Comparison of ENCODE assay signal across 28 cellular contexts in the genomic region with DNA sequence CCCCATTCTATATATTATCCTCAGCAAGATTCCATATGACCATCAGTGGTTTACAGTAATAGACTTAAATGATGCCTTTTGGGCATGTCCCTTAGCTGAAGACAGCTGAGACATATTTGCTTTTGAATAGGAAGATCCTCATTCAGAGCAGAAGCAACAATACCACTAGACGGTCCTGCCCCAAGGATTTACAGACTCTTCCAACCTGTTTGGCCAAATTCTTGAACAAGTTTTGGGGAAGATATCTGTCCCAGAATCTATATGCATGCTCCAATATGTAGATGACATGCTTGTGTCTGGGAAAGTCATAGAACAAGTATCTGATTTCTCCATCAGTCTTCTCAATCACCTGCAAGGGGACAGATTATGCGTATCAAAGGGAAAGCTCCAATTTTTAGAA.
DNase-seq lines count a peak whose midpoint lies in the region; ATAC-seq and TF ChIP-seq lines count a peak whose summit lies in the region.
"Had no signal": no experiment of that assay in that cellular context is flagged by ENCODE, and none has a peak within 500 bp of the region (broad histone marks: within the 10 kb centered on the region; RNA-seq: fewer than 3 reads in every experiment).

No MANE protein-coding gene starts in this region.

- H3K4me2 ChIP-seq in OCI-LY7 (ENCODE audit: low read length) = 0 out of 2 replicates have a peak overlapping the region, but pooled peaks have one; percentile 12

- TF ChIP-seq POLR2A in breast epithelium (IDR thresholded peaks at IDR 0.05) = no peak

- no peaks in the 10 kb centered on the region for H3K27me3 ChIP-seq in breast epithelium
- no peaks in the 10 kb centered on the region for H3K27me3 ChIP-seq in effector memory CD4-positive, alpha-beta T cell (replicated peaks; ENCODE audit: control insufficient read depth, insufficient read depth, low read length, poor library complexity, severe bottlenecking)
- H3K27me3 ChIP-seq: SJSA1 had no signal

- no peaks in the 10 kb centered on the region for H4K20me1 ChIP-seq in OCI-LY7 (ENCODE audit: insufficient read depth, low read length)

- no TSS peak for BruUV-seq in OCI-LY7 (replicated peaks; lab: Mats Ljungman, UMichigan)

- H3K4me1 ChIP-seq in breast epithelium = no peaks in the 10 kb centered on the region
- H3K4me1 ChIP-seq in OCI-LY7 (ENCODE audit: insufficient read depth, low read length, poor library complexity, severe bottlenecking) = peaks cover 17% of the 10 kb centered on the region
- no peaks in the 10 kb centered on the region for H3K4me1 ChIP-seq in effector memory CD4-positive, alpha-beta T cell (ENCODE audit: control insufficient read depth, insufficient read depth, low read length, poor library complexity, severe bottlenecking)
- H3K4me1 ChIP-seq: SJSA1 had no signal

- DNase-seq in T47D (ENCODE audit: low read depth in 1 of 2, low spot score in 1 of 2) (peak; percentile 1 to 84), breast epithelium (ENCODE audit: low spot score in 2 of 2) (no peak), OCI-LY7 (ENCODE audit: low spot score) (no peak), NOMO-1 treated with DMSO at 0.1 percent for 48 hours (lab: John Stamatoyannopoulos, UW; ENCODE audit: unreplicated experiment) (no peak), HT-29 (ENCODE audit: low spot score) (no peak), hippocampal formation (lab: John Stamatoyannopoulos, UW) (no peak)
- no peak for DNase-seq in effector memory CD4-positive, alpha-beta T cell
- DNase-seq: CD8-positive, alpha-beta memory T cell; DMS 273 treated with DMSO at 0.1 percent for 48 hours; DMS79; EL; GDM1; HCEC 1CT; IMR-90; KG1; NCI-H1092; NCI-H1417 treated with DMSO at 0.1 percent for 48 hours; NCI-H1694 treated with DMSO at 0.1 percent for 48 hours; NCI-H2081; NCI-H2227 treated with DMSO at 0.1 percent for 48 hours; NCI-H69; PC-3; T-cell had no signal

- CTCF ChIA-PET in OCI-LY7 (lab: Charles Lee; ENCODE audit: unreplicated experiment) = no interaction called here

- H3K36me3 ChIP-seq in breast epithelium (no peaks in the 10 kb centered on the region), OCI-LY7 (ENCODE audit: insufficient read depth, low read length) (no peaks in the 10 kb centered on the region)
- H3K36me3 ChIP-seq in effector memory CD4-positive, alpha-beta T cell (ENCODE audit: control insufficient read depth, insufficient read depth, low read length) = no peaks in the 10 kb centered on the region
- H3K36me3 ChIP-seq: SJSA1 had no signal

- intact Hi-C loops in breast epithelium (cut with DNase I; ENCODE audit: low total_unique reads) = no loop called here
- intact Hi-C loops in OCI-LY7 (cut with micrococcal nuclease; ENCODE audit: unreplicated experiment) = no loop called here

- TF ChIP-seq CTCF in breast epithelium (IDR thresholded peaks at IDR 0.05) (no peak), OCI-LY7 (conservative IDR thresholded peaks at IDR 0.05; ENCODE audit: low read length) (no peak)

- H3K9me3 ChIP-seq in breast epithelium (peaks cover 10 to 24% of the 10 kb centered on the region in 2 donors), OCI-LY7 (ENCODE audit: low read length) (no peaks in the 10 kb centered on the region)
- no peaks in the 10 kb centered on the region for H3K9me3 ChIP-seq in effector memory CD4-positive, alpha-beta T cell (ENCODE audit: control insufficient read depth, low read length)
- H3K9me3 ChIP-seq: SJSA1 had no signal

- no peak overlapping the region for H3K4me3 ChIP-seq in breast epithelium
- H3K4me3 ChIP-seq in OCI-LY7 (ENCODE audit: low read depth, low read length, poor library complexity, severe bottlenecking) = no peak overlapping the region
- H3K4me3 ChIP-seq in effector memory CD4-positive, alpha-beta T cell (ENCODE audit: insufficient read depth, low read depth, low read length, poor library complexity, severe bottlenecking) = no peak overlapping the region
- H3K4me3 ChIP-seq: SJSA1 had no signal

- no peak overlapping the region for H3K27ac ChIP-seq in breast epithelium
- H3K27ac ChIP-seq in OCI-LY7 (ENCODE audit: low read depth, low read length, poor library complexity, severe bottlenecking) = no peak overlapping the region
- no peak overlapping the region for H3K27ac ChIP-seq in effector memory CD4-positive, alpha-beta T cell (ENCODE audit: insufficient read depth, low read length, poor library complexity, severe bottlenecking)
- H3K27ac ChIP-seq: 22Rv1, C4-2B, SJSA1 had no signal

- no peaks in the 10 kb centered on the region for H3K9me2 ChIP-seq in OCI-LY7 (ENCODE audit: insufficient read depth, low read length)

- in situ Hi-C loops in T47D (cut with HindIII; ENCODE audit: low pct_unique_long_range_greater_than_20kb, low sequenced_read_pairs) = no loop called here

- peak; percentile 11 for ATAC-seq in HG02973 (IDR thresholded peaks at IDR 0.05; ENCODE audit: unreplicated experiment)
- ATAC-seq: PC-3, Right ventricle myocardium inferior, T-cell had no signal

- H3K79me2 ChIP-seq in OCI-LY7 (ENCODE audit: insufficient read depth, low read depth, low read length) = no peaks in the 10 kb centered on the region

- POLR2A ChIA-PET in OCI-LY7 (lab: Charles Lee) = no interaction called here

- H2AFZ ChIP-seq in OCI-LY7 (ENCODE audit: low read length) = no peak overlapping the region

Comparison
In these comparisons a context has a peak if more than half of its experiments do, and no peak if none do; other contexts are left out.
1. DNase-seq: peak in T47D (2 of 2); none in breast epithelium (0 of 2), OCI-LY7 (single experiment), NOMO-1 treated with DMSO at 0.1 percent for 48 hours (single experiment), effector memory CD4-positive, alpha-beta T cell (0 of 3), HT-29 (single experiment) and hippocampal formation (0 of 2).